1 cellular context compared by ENCODE assay signal in the genomic region with DNA sequence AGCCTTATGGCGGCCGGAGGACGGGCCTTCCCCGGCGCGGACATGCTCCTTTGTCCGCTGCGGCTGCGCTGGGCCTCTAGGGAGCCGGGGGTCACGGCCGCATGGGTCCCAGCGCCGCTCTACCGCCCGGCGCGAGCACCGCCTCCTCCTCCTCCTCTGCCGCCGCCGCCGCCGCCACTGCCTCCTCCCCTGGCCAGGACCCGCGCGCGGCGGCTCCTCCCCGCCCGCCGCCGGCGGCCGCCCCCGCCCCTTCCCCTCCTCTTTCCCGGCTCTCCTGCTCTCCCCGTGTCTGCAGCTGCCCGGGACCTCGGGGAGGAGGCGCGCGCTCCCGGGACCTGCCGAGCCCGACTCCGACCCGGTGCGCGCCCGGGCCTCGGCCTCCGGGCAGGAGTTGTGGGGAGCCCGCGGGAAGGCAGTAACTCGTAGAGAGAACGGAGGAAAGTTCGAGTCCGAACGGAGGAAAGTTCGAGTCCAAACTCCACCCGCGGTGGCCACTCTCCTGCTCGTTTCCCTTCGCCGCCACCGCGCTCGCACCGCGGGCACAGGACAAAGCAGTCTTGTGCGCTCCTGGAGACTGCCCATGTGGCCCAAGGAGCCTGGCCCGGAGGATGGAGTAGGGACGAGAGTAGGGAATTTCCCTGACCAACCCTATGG.
A peak's percentile ranks its signal among the peaks of the same experiment; 100 is the strongest.
TF ChIP-seq lines count a peak whose summit lies in the region.

A gene with protein sequence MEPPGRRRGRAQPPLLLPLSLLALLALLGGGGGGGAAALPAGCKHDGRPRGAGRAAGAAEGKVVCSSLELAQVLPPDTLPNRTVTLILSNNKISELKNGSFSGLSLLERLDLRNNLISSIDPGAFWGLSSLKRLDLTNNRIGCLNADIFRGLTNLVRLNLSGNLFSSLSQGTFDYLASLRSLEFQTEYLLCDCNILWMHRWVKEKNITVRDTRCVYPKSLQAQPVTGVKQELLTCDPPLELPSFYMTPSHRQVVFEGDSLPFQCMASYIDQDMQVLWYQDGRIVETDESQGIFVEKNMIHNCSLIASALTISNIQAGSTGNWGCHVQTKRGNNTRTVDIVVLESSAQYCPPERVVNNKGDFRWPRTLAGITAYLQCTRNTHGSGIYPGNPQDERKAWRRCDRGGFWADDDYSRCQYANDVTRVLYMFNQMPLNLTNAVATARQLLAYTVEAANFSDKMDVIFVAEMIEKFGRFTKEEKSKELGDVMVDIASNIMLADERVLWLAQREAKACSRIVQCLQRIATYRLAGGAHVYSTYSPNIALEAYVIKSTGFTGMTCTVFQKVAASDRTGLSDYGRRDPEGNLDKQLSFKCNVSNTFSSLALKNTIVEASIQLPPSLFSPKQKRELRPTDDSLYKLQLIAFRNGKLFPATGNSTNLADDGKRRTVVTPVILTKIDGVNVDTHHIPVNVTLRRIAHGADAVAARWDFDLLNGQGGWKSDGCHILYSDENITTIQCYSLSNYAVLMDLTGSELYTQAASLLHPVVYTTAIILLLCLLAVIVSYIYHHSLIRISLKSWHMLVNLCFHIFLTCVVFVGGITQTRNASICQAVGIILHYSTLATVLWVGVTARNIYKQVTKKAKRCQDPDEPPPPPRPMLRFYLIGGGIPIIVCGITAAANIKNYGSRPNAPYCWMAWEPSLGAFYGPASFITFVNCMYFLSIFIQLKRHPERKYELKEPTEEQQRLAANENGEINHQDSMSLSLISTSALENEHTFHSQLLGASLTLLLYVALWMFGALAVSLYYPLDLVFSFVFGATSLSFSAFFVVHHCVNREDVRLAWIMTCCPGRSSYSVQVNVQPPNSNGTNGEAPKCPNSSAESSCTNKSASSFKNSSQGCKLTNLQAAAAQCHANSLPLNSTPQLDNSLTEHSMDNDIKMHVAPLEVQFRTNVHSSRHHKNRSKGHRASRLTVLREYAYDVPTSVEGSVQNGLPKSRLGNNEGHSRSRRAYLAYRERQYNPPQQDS (N-terminal part only) (minus strand): TSS at position 179 of the 654 bp plus-strand sequence. CDS start 282 bp downstream, outside the sequence.

TF ChIP-seq in HepG2, 621 proteins besides CTCF, POLR2A, EP300 and RAD21 (continued from another document and continues in another):
- TF ChIP-seq, protein P1, sequence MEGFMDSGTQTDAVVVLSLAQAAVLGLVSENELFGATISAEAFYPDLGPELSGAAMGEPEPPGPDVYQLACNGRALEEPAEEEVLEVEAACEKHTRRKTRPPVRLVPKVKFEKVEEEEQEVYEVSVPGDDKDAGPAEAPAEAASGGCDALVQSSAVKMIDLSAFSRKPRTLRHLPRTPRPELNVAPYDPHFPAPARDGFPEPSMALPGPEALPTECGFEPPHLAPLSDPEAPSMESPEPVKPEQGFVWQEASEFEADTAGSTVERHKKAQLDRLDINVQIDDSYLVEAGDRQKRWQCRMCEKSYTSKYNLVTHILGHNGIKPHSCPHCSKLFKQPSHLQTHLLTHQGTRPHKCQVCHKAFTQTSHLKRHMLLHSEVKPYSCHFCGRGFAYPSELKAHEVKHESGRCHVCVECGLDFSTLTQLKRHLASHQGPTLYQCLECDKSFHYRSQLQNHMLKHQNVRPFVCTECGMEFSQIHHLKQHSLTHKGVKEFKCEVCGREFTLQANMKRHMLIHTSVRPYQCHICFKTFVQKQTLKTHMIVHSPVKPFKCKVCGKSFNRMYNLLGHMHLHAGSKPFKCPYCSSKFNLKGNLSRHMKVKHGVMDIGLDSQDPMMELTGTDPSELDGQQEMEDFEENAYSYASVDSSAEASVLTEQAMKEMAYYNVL (CRISPR knock-in tag; IDR thresholded peaks at IDR 0.05; ENCODE audit: borderline replicate concordance) = no peak
- TF ChIP-seq HIVEP1 (CRISPR knock-in tag; IDR thresholded peaks at IDR 0.05) (0 out of 2 replicates have a peak, but pooled peaks have one; percentile 25), SNRNP70 (IDR thresholded peaks at IDR 0.05; ENCODE audit: low read depth, low read length) (no peak), ZNF761 (CRISPR knock-in tag; conservative IDR thresholded peaks at IDR 0.05) (no peak), SALL1 (CRISPR knock-in tag; IDR thresholded peaks at IDR 0.05) (peak; percentile 55; the same call in 1 of the 2 replicates), ZNF570 (CRISPR knock-in tag; IDR thresholded peaks at IDR 0.05; ENCODE audit: borderline replicate concordance) (no peak), ZNF282 (IDR thresholded peaks at IDR 0.05; ENCODE audit: partially characterized antibody) (no peak), GATA4 (IDR thresholded peaks at IDR 0.05; ENCODE audit: borderline replicate concordance, low read depth) (no peak), ZNF616 (CRISPR knock-in tag; IDR thresholded peaks at IDR 0.05; ENCODE audit: low read depth) (no peak), HDAC1 (CRISPR knock-in tag; IDR thresholded peaks at IDR 0.05) (peak; percentile 50), PITX1 (CRISPR knock-in tag; IDR thresholded peaks at IDR 0.05) (no peak), ZSCAN30 (CRISPR knock-in tag; IDR thresholded peaks at IDR 0.05) (no peak), NRL (CRISPR knock-in tag; IDR thresholded peaks at IDR 0.05; ENCODE audit: borderline replicate concordance) (no peak), NFYB (CRISPR knock-in tag; IDR thresholded peaks at IDR 0.05) (no peak; the same call in 1 of the 2 replicates), NPAS2 (CRISPR knock-in tag; IDR thresholded peaks at IDR 0.05; ENCODE audit: borderline replicate concordance) (no peak), ZNF724P (CRISPR knock-in tag; IDR thresholded peaks at IDR 0.05; ENCODE audit: borderline replicate concordance) (no peak), SSRP1 (CRISPR knock-in tag; IDR thresholded peaks at IDR 0.05) (no peak), TAF1 (CRISPR knock-in tag; IDR thresholded peaks at IDR 0.05) (peak; percentile 63), CAMTA2 (CRISPR knock-in tag; IDR thresholded peaks at IDR 0.05; ENCODE audit: borderline replicate concordance) (no peak; the same call in 1 of the 2 replicates), TCF12 (IDR thresholded peaks at IDR 0.05) (no peak), TCF12 (CRISPR knock-in tag; IDR thresholded peaks at IDR 0.05) (no peak), ZNF367 (CRISPR knock-in tag; IDR thresholded peaks at IDR 0.05; ENCODE audit: borderline replicate concordance) (no peak), RFX5 (IDR thresholded peaks at IDR 0.05; ENCODE audit: low read depth, low read length) (no peak), ZNF317 (CRISPR knock-in tag; IDR thresholded peaks at IDR 0.05) (0 out of 2 replicates have a peak, but pooled peaks have one; percentile 31), SRY (CRISPR knock-in tag; IDR thresholded peaks at IDR 0.05) (no peak), ASH2L (IDR thresholded peaks at IDR 0.05; ENCODE audit: insufficient read length, low read depth, low read length) (peak; percentile 24), JUN (CRISPR knock-in tag; IDR thresholded peaks at IDR 0.05) (no peak), MATR3 (CRISPR knock-in tag; IDR thresholded peaks at IDR 0.05) (no peak), KDM3A (CRISPR knock-in tag; IDR thresholded peaks at IDR 0.05; ENCODE audit: low read depth) (no peak)
- TF ChIP-seq, protein P2, sequence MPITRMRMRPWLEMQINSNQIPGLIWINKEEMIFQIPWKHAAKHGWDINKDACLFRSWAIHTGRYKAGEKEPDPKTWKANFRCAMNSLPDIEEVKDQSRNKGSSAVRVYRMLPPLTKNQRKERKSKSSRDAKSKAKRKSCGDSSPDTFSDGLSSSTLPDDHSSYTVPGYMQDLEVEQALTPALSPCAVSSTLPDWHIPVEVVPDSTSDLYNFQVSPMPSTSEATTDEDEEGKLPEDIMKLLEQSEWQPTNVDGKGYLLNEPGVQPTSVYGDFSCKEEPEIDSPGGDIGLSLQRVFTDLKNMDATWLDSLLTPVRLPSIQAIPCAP (CRISPR knock-in tag; IDR thresholded peaks at IDR 0.05; ENCODE audit: low read depth) = no peak
- TF ChIP-seq, protein P3, sequence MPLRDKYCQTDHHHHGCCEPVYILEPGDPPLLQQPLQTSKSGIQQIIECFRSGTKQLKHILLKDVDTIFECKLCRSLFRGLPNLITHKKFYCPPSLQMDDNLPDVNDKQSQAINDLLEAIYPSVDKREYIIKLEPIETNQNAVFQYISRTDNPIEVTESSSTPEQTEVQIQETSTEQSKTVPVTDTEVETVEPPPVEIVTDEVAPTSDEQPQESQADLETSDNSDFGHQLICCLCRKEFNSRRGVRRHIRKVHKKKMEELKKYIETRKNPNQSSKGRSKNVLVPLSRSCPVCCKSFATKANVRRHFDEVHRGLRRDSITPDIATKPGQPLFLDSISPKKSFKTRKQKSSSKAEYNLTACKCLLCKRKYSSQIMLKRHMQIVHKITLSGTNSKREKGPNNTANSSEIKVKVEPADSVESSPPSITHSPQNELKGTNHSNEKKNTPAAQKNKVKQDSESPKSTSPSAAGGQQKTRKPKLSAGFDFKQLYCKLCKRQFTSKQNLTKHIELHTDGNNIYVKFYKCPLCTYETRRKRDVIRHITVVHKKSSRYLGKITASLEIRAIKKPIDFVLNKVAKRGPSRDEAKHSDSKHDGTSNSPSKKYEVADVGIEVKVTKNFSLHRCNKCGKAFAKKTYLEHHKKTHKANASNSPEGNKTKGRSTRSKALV (CRISPR knock-in tag; IDR thresholded peaks at IDR 0.05) = peak; percentile 75
- TF ChIP-seq, protein P4, sequence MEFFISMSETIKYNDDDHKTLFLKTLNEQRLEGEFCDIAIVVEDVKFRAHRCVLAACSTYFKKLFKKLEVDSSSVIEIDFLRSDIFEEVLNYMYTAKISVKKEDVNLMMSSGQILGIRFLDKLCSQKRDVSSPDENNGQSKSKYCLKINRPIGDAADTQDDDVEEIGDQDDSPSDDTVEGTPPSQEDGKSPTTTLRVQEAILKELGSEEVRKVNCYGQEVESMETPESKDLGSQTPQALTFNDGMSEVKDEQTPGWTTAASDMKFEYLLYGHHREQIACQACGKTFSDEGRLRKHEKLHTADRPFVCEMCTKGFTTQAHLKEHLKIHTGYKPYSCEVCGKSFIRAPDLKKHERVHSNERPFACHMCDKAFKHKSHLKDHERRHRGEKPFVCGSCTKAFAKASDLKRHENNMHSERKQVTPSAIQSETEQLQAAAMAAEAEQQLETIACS (CRISPR knock-in tag; IDR thresholded peaks at IDR 0.05) = peak; percentile 86
- TF ChIP-seq, protein P5, sequence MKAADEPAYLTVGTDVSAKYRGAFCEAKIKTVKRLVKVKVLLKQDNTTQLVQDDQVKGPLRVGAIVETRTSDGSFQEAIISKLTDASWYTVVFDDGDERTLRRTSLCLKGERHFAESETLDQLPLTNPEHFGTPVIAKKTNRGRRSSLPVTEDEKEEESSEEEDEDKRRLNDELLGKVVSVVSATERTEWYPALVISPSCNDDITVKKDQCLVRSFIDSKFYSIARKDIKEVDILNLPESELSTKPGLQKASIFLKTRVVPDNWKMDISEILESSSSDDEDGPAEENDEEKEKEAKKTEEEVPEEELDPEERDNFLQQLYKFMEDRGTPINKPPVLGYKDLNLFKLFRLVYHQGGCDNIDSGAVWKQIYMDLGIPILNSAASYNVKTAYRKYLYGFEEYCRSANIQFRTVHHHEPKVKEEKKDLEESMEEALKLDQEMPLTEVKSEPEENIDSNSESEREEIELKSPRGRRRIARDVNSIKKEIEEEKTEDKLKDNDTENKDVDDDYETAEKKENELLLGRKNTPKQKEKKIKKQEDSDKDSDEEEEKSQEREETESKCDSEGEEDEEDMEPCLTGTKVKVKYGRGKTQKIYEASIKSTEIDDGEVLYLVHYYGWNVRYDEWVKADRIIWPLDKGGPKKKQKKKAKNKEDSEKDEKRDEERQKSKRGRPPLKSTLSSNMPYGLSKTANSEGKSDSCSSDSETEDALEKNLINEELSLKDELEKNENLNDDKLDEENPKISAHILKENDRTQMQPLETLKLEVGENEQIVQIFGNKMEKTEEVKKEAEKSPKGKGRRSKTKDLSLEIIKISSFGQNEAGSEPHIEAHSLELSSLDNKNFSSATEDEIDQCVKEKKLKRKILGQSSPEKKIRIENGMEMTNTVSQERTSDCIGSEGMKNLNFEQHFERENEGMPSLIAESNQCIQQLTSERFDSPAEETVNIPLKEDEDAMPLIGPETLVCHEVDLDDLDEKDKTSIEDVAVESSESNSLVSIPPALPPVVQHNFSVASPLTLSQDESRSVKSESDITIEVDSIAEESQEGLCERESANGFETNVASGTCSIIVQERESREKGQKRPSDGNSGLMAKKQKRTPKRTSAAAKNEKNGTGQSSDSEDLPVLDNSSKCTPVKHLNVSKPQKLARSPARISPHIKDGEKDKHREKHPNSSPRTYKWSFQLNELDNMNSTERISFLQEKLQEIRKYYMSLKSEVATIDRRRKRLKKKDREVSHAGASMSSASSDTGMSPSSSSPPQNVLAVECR (CRISPR knock-in tag; IDR thresholded peaks at IDR 0.05; ENCODE audit: borderline replicate concordance) = no peak
- TF ChIP-seq, protein P6, sequence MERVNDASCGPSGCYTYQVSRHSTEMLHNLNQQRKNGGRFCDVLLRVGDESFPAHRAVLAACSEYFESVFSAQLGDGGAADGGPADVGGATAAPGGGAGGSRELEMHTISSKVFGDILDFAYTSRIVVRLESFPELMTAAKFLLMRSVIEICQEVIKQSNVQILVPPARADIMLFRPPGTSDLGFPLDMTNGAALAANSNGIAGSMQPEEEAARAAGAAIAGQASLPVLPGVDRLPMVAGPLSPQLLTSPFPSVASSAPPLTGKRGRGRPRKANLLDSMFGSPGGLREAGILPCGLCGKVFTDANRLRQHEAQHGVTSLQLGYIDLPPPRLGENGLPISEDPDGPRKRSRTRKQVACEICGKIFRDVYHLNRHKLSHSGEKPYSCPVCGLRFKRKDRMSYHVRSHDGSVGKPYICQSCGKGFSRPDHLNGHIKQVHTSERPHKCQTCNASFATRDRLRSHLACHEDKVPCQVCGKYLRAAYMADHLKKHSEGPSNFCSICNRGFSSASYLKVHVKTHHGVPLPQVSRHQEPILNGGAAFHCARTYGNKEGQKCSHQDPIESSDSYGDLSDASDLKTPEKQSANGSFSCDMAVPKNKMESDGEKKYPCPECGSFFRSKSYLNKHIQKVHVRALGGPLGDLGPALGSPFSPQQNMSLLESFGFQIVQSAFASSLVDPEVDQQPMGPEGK (CRISPR knock-in tag; IDR thresholded peaks at IDR 0.05) = 0 out of 2 replicates have a peak, but pooled peaks have one; percentile 18
- TF ChIP-seq, protein P7, sequence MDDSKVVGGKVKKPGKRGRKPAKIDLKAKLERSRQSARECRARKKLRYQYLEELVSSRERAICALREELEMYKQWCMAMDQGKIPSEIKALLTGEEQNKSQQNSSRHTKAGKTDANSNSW (CRISPR knock-in tag; IDR thresholded peaks at IDR 0.05; ENCODE audit: borderline replicate concordance) = no peak
- TF ChIP-seq, protein P8, sequence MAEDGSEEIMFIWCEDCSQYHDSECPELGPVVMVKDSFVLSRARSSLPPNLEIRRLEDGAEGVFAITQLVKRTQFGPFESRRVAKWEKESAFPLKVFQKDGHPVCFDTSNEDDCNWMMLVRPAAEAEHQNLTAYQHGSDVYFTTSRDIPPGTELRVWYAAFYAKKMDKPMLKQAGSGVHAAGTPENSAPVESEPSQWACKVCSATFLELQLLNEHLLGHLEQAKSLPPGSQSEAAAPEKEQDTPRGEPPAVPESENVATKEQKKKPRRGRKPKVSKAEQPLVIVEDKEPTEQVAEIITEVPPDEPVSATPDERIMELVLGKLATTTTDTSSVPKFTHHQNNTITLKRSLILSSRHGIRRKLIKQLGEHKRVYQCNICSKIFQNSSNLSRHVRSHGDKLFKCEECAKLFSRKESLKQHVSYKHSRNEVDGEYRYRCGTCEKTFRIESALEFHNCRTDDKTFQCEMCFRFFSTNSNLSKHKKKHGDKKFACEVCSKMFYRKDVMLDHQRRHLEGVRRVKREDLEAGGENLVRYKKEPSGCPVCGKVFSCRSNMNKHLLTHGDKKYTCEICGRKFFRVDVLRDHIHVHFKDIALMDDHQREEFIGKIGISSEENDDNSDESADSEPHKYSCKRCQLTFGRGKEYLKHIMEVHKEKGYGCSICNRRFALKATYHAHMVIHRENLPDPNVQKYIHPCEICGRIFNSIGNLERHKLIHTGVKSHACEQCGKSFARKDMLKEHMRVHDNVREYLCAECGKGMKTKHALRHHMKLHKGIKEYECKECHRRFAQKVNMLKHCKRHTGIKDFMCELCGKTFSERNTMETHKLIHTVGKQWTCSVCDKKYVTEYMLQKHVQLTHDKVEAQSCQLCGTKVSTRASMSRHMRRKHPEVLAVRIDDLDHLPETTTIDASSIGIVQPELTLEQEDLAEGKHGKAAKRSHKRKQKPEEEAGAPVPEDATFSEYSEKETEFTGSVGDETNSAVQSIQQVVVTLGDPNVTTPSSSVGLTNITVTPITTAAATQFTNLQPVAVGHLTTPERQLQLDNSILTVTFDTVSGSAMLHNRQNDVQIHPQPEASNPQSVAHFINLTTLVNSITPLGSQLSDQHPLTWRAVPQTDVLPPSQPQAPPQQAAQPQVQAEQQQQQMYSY (CRISPR knock-in tag; IDR thresholded peaks at IDR 0.05) = no peak
